In genomic region chr3:88433572-88433971, GRCh38 we compare ENCODE assay signal across 10 cellular contexts.
DNase-seq lines count a peak whose midpoint lies in the region; ATAC-seq and TF ChIP-seq lines count a peak whose summit lies in the region.
"Had no signal": no experiment of that assay in that cellular context is flagged by ENCODE, and none has a peak within 500 bp of the region (broad histone marks: within the 10 kb centered on the region; RNA-seq: fewer than 3 reads in every experiment).

No MANE protein-coding gene starts in this region.

- TF ChIP-seq CTCF in activated B cell treated with CpG ODN at 0.5 μM for 24 hours (IDR thresholded peaks at IDR 0.05): no peak
- TF ChIP-seq CTCF in upper lobe of right lung (IDR thresholded peaks at IDR 0.05): no peak

- peak overlapping the region; percentile 66 for H3K4me3 Mint-ChIP-seq in activated B cell treated with CpG ODN at 0.5 μM for 24 hours
- no peak overlapping the region for H3K4me3 Mint-ChIP-seq in effector memory CD8-positive, alpha-beta T cell
- no peak overlapping the region for H3K4me3 Mint-ChIP-seq in naive thymus-derived CD8-positive, alpha-beta T cell

- no peak overlapping the region for H3K9ac ChIP-seq in mesenchymal stem cell (ENCODE audit: low read length)
- H3K9ac ChIP-seq: parathyroid adenoma had no signal

- H3K36me3 ChIP-seq in upper lobe of right lung (no peaks in the 10 kb centered on the region), mesenchymal stem cell (ENCODE audit: control insufficient read depth in 1 of 2, insufficient read depth in 2 of 2, low read depth in 1 of 2, low read length in 2 of 2) (no peaks in the 10 kb centered on the region)
- H3K36me3 ChIP-seq: stomach had no signal

- H2BK5ac ChIP-seq in mesenchymal stem cell (ENCODE audit: low read depth, low read length, poor library complexity, severe bottlenecking): no peak overlapping the region

- no peak overlapping the region for H3K14ac ChIP-seq in mesenchymal stem cell (ENCODE audit: low read length in 2 of 2)

- H3K9me3 Mint-ChIP-seq in activated B cell treated with CpG ODN at 0.5 μM for 24 hours: peaks cover 3% of the 10 kb centered on the region
- H3K9me3 Mint-ChIP-seq in effector memory CD8-positive, alpha-beta T cell: peaks cover 0 to 2% of the 10 kb centered on the region in 2 donors
- H3K9me3 Mint-ChIP-seq in naive thymus-derived CD8-positive, alpha-beta T cell: peaks cover 0 to 7% (median 0%) of the 10 kb centered on the region in 9 donors

- no peak overlapping the region for H4K91ac ChIP-seq in mesenchymal stem cell (ENCODE audit: low read length)

- 46% methylated on average over 2 of the region's 2 CpGs for WGBS in mesenchymal stem cell

- no peak overlapping the region for H2BK12ac ChIP-seq in mesenchymal stem cell (ENCODE audit: low read length in 2 of 2)

- H3K36me3 Mint-ChIP-seq in activated B cell treated with CpG ODN at 0.5 μM for 24 hours (ENCODE audit: low read depth): no peaks in the 10 kb centered on the region
- no peaks in the 10 kb centered on the region for H3K36me3 Mint-ChIP-seq in effector memory CD8-positive, alpha-beta T cell (ENCODE audit: insufficient read depth)
- no peaks in the 10 kb centered on the region for H3K36me3 Mint-ChIP-seq in naive thymus-derived CD8-positive, alpha-beta T cell

- intact Hi-C loops in activated B cell treated with CpG ODN at 0.5 μM for 24 hours (cut with micrococcal nuclease): loop anchor here (5.0 kb wide), 1 partner anchor 281 kb away; no protein-coding TSS in a partner anchor
- intact Hi-C loops in upper lobe of right lung (cut with DNase I): no loop called here

- no peak overlapping the region for H4K8ac ChIP-seq in mesenchymal stem cell (ENCODE audit: low read length)

- no peak overlapping the region for H2BK120ac ChIP-seq in mesenchymal stem cell (ENCODE audit: low read depth, low read length)

- H3K79me1 ChIP-seq in mesenchymal stem cell (replicated peaks; ENCODE audit: low read length, poor library complexity, severe bottlenecking): no peaks in the 10 kb centered on the region

- no peak overlapping the region for H2BK15ac ChIP-seq in mesenchymal stem cell (ENCODE audit: low read depth, poor library complexity, severe bottlenecking)

- H3K4ac ChIP-seq in mesenchymal stem cell (ENCODE audit: low read depth in 1 of 2, low read length in 2 of 2): no peak overlapping the region

- H3K18ac ChIP-seq in mesenchymal stem cell (ENCODE audit: low read depth in 1 of 2, low read length in 2 of 2): no peak overlapping the region

- H3K4me1 Mint-ChIP-seq in activated B cell treated with CpG ODN at 0.5 μM for 24 hours: peaks cover 33% of the 10 kb centered on the region
- no peaks in the 10 kb centered on the region for H3K4me1 Mint-ChIP-seq in effector memory CD8-positive, alpha-beta T cell (ENCODE audit: low read depth in 2 of 2)
- peaks cover 0 to 20% (median 0%) of the 10 kb centered on the region in 4 donors for H3K4me1 Mint-ChIP-seq in naive thymus-derived CD8-positive, alpha-beta T cell

- H3K27me3 ChIP-seq in upper lobe of right lung (no peaks in the 10 kb centered on the region), mesenchymal stem cell (ENCODE audit: control insufficient read depth in 1 of 2, insufficient read depth in 1 of 2, low read length in 2 of 2) (no peaks in the 10 kb centered on the region)
- H3K27me3 ChIP-seq: stomach had no signal

- H3K4me1 ChIP-seq in upper lobe of right lung: no peaks in the 10 kb centered on the region
- H3K4me1 ChIP-seq in mesenchymal stem cell (ENCODE audit: control insufficient read depth, insufficient read depth, low read depth, low read length): no peaks in the 10 kb centered on the region
- H3K4me1 ChIP-seq: parathyroid adenoma, stomach had no signal

- H3K9me3 ChIP-seq in upper lobe of right lung: no peaks in the 10 kb centered on the region
- no peaks in the 10 kb centered on the region for H3K9me3 ChIP-seq in mesenchymal stem cell (ENCODE audit: control insufficient read depth, low read length)
- H3K9me3 ChIP-seq: stomach had no signal

- H3K27me3 Mint-ChIP-seq in activated B cell treated with CpG ODN at 0.5 μM for 24 hours: no peaks in the 10 kb centered on the region
- H3K27me3 Mint-ChIP-seq in effector memory CD8-positive, alpha-beta T cell: no peaks in the 10 kb centered on the region
- H3K27me3 Mint-ChIP-seq in naive thymus-derived CD8-positive, alpha-beta T cell: no peaks in the 10 kb centered on the region

- no peak overlapping the region for H3K23ac ChIP-seq in mesenchymal stem cell (ENCODE audit: low read length in 2 of 2)

- POLR2A ChIA-PET in activated B cell treated with CpG ODN at 0.5 μM for 24 hours (lab: Charles Lee): no interaction called here
- POLR2A ChIA-PET in naive thymus-derived CD8-positive, alpha-beta T cell (lab: Charles Lee): no interaction called here

- DNase-seq in activated B cell treated with CpG ODN at 0.5 μM for 24 hours: no peak
- no peak for DNase-seq in effector memory CD8-positive, alpha-beta T cell
- DNase-seq in upper lobe of right lung: no peak
- DNase-seq in mesenchymal stem cell: no peak
- DNase-seq in naive thymus-derived CD8-positive, alpha-beta T cell: no peak
- DNase-seq: stomach had no signal

- peak overlapping the region; percentile 89 for H3K27ac Mint-ChIP-seq in activated B cell treated with CpG ODN at 0.5 μM for 24 hours
- H3K27ac Mint-ChIP-seq in effector memory CD8-positive, alpha-beta T cell: no peak overlapping the region
- H3K27ac Mint-ChIP-seq in naive thymus-derived CD8-positive, alpha-beta T cell: no peak overlapping the region

- no peak overlapping the region for H2AK5ac ChIP-seq in mesenchymal stem cell (ENCODE audit: low read length, severe bottlenecking)

- ATAC-seq in GM18498 (IDR thresholded peaks at IDR 0.05; ENCODE audit: unreplicated experiment) (peak; percentile 98), GM21390 (IDR thresholded peaks at IDR 0.05; ENCODE audit: unreplicated experiment) (peak; percentile 99), HG03196 (IDR thresholded peaks at IDR 0.05; ENCODE audit: unreplicated experiment) (peak; percentile 100), activated B cell treated with CpG ODN at 0.5 μM for 24 hours (ENCODE audit: low read depth) (peak; percentile 95), upper lobe of right lung (no peak)
- ATAC-seq in effector memory CD8-positive, alpha-beta T cell (replicated peaks): no peak
- ATAC-seq in naive thymus-derived CD8-positive, alpha-beta T cell: no peak

- H2AFZ ChIP-seq in mesenchymal stem cell (ENCODE audit: low read depth, low read length): no peak overlapping the region
- H2AFZ ChIP-seq: parathyroid adenoma had no signal

- no peak overlapping the region for H3K4me3 ChIP-seq in upper lobe of right lung
- H3K4me3 ChIP-seq in mesenchymal stem cell (ENCODE audit: insufficient read depth in 1 of 2, low read depth in 1 of 2, low read length in 2 of 2): no peak overlapping the region
- H3K4me3 ChIP-seq: stomach had no signal

- CTCF ChIA-PET in activated B cell treated with CpG ODN at 0.5 μM for 24 hours (lab: Charles Lee): no interaction called here

- no peak overlapping the region for H3K27ac ChIP-seq in upper lobe of right lung
- no peak overlapping the region for H3K27ac ChIP-seq in mesenchymal stem cell (ENCODE audit: low read length, poor library complexity, severe bottlenecking)
- H3K27ac ChIP-seq: parathyroid adenoma, stomach had no signal

- no peak overlapping the region for H3K4me2 ChIP-seq in mesenchymal stem cell (ENCODE audit: low read length, poor library complexity, severe bottlenecking)

Comparison
In these comparisons a context has a peak if more than half of its experiments do, and no peak if none do; other contexts are left out.
1. ATAC-seq: peak in GM18498 (single experiment), GM21390 (single experiment), HG03196 (single experiment) and activated B cell treated with CpG ODN at 0.5 μM for 24 hours (single experiment); none in effector memory CD8-positive, alpha-beta T cell (single experiment), upper lobe of right lung (single experiment) and naive thymus-derived CD8-positive, alpha-beta T cell (0 of 2).